9 cellular contexts compared by ENCODE assay signal in the genomic region with DNA sequence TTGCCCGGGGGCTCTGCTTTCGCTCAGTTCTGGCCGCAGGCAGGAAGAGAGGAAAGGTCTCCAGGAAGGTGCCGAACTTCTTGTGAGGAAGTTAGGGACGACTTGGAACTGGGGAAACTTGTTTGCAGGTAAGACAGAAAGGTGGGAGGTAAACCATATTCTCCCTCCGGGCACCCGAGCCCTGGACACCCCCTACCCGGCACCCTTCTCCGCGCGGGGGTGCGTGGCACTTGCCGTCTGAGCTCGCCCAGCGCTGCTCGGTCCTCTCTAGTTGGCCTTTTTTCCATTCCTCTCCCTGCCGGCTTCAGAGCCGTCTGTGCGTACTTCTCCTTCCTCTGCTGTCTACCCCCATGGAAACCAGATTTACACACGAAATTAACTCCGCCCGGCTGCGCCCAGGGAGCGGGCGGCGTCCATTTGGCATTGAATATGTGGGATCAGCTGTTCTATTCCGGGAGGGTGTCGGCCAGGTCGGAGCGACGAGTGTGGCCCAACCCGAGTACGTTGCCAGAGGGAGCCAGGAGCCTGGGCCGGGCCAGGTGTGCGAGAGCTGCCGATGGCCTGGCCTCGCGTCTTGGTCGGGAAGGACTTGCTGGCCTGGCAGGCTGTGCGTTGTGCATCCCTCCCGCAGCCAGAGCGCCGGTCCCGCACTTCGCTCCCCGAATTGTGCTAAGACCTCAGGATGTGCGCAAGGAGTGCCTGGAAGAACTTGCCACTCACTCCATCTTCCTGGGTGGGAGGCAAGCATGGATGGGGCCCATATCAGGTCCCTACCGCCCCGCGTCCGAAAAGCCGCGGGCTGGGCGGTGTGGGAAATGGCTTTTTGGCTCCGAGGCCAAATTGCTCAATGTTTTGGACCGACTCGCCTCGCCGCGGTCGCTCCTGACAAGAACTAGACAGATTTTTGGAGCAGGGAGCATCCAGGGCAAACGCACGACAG. TPM values are rescaled to one million over a fixed set of nuclear protein-coding genes. Genes with fewer than 3 reads are reported as not detected.
DNase-seq lines count a peak whose midpoint lies in the region; ATAC-seq and TF ChIP-seq lines count a peak whose summit lies in the region.
"Had no signal": no experiment of that assay in that cellular context is flagged by ENCODE, and none has a peak within 500 bp of the region (broad histone marks: within the 10 kb centered on the region; RNA-seq: fewer than 3 reads in every experiment).

No MANE protein-coding gene starts in this region.

- no peak for ATAC-seq in RWPE2 (ENCODE audit: low read depth)
- peak in 2 of 8 donors; percentile 2 for ATAC-seq in heart right ventricle
- no peak for ATAC-seq in HG02571 (IDR thresholded peaks at IDR 0.05; ENCODE audit: unreplicated experiment)
- no peak for ATAC-seq in T-helper 17 cell

- DNase-seq in GM03348 (ENCODE audit: low spot score) (peak; percentile 65), RWPE2 (ENCODE audit: low spot score) (peak; percentile 56), heart right ventricle (peak; percentile 20 to 46), retina (peak; percentile 65), NCI-H446 treated with DMSO at 0.1 percent for 48 hours (lab: John Stamatoyannopoulos, UW) (no peak), T-helper 17 cell (no peak), SHP77 (lab: John Stamatoyannopoulos, UW) (no peak)
- DNase-seq: SIG-M5 had no signal

- no peaks in the 10 kb centered on the region for H3K36me3 ChIP-seq in RWPE2 (ENCODE audit: low read depth)
- peaks cover 0 to 4% (median 0%) of the 10 kb centered on the region in 9 donors for H3K36me3 ChIP-seq in heart right ventricle

- H3K4me1 ChIP-seq in RWPE2 (ENCODE audit: insufficient read depth, poor library complexity, severe bottlenecking), result peaks cover 3% of the 10 kb centered on the region
- peaks cover 8 to 86% (median 73%) of the 10 kb centered on the region in 9 donors for H3K4me1 ChIP-seq in heart right ventricle

- H3K27ac ChIP-seq in RWPE2 (ENCODE audit: poor library complexity, severe bottlenecking), result no peak overlapping the region
- H3K27ac ChIP-seq in heart right ventricle, result peak overlapping the region; percentile 9 to 85 (median 78)

- H3K27ac Mint-ChIP-seq in T-helper 17 cell, result no peak overlapping the region

- H3K4me3 ChIP-seq in RWPE2 (ENCODE audit: severe bottlenecking) (no peak overlapping the region), heart right ventricle (peak overlapping the region; percentile 26 to 65 (median 61))

- H3K4me3 Mint-ChIP-seq in T-helper 17 cell, result no peak overlapping the region

- TF ChIP-seq CTCF in RWPE2 (IDR thresholded peaks at IDR 0.05; ENCODE audit: poor library complexity, severe bottlenecking) (no peak), heart right ventricle (IDR thresholded peaks at IDR 0.05) (no peak)

- peaks cover 5% of the 10 kb centered on the region for H3K36me3 Mint-ChIP-seq in T-helper 17 cell (ENCODE audit: low read depth)

- H3K27me3 ChIP-seq in RWPE2 (ENCODE audit: insufficient read depth, poor library complexity, severe bottlenecking) (peaks cover 69% of the 10 kb centered on the region), heart right ventricle (peaks cover 20 to 81% (median 71%) of the 10 kb centered on the region in 7 donors)

- peaks cover 77% of the 10 kb centered on the region for H3K27me3 Mint-ChIP-seq in T-helper 17 cell

- WGBS in heart right ventricle, 2 donors, result 2 to 3% methylated on average over 62 to 63 of the region's 63 CpGs

- intact Hi-C loops in heart right ventricle (cut with DNase I), result loop anchor here (5.0 to 10.0 kb wide), 15 partner anchors 298 to 1998 kb away; a partner anchor contains a TSS

- H3K4me1 Mint-ChIP-seq in T-helper 17 cell, result peaks cover 26% of the 10 kb centered on the region

- H3K9me3 ChIP-seq in RWPE2 (ENCODE audit: severe bottlenecking) (no peaks in the 10 kb centered on the region), heart right ventricle (no peaks in the 10 kb centered on the region), T-helper 17 cell (ENCODE audit: control insufficient read depth, low read length, poor library complexity, severe bottlenecking) (no peaks in the 10 kb centered on the region)

RNA-seq across cellular contexts. Expression of a gene that starts 1.7 kb away (rescaled TPM):
- total RNA-seq in heart right ventricle (10 to 100 TPM in 8 of 10 donors, 1 to 10 TPM in 2; 6.5 to 57.5 (median 14.7) TPM), T-helper 17 cell (under 1 TPM in 1 of 2 donors, not detected in 1; 0.63 TPM)
- 10 to 100 TPM in 1 of 2 donors, 1 to 10 TPM in 1; 8.6 to 11.9 TPM for polyA plus RNA-seq in heart right ventricle

Comparison
In these comparisons a context has a peak if more than half of its experiments do, and no peak if none do; other contexts are left out.
1. DNase-seq: peak in GM03348 (single experiment), RWPE2 (single experiment), heart right ventricle (2 of 2) and retina (single experiment); none in NCI-H446 treated with DMSO at 0.1 percent for 48 hours (single experiment), T-helper 17 cell (0 of 3) and SHP77 (0 of 2).
2. RNA of a gene that starts 1.7 kb away (total RNA-seq): 6.5 to 57.5 TPM in heart right ventricle; 0.63 TPM in T-helper 17 cell; every median in the first group is over 4 times any median in the second.